Comparison of ENCODE assay signal across 29 cellular contexts in genomic region chr2:127351603-127352002, GRCh38.
"Had no signal": no experiment of that assay in that cellular context is flagged by ENCODE, and none has a peak within 500 bp of the region (broad histone marks: within the 10 kb centered on the region; RNA-seq: fewer than 3 reads in every experiment).

No MANE protein-coding gene starts in this region.

- H3K27me3 ChIP-seq: brain microvascular endothelial cell, dorsolateral prefrontal cortex had no signal

- H3K9me3 Mint-ChIP-seq: activated CD4-positive, alpha-beta memory T cell treated with anti-CD3 and anti-CD28 coated beads for 36 hours; activated CD4-positive, alpha-beta T cell treated with anti-CD3 and anti-CD28 coated beads, Interleukin-2, amount 10 ng/mL, durations not matched to agents 24 days and 14 days; activated T-helper 1 cell treated with anti-CD3 and anti-CD28 coated beads, Interleukin-12 subunit alpha, Interleukin-12 subunit beta, Interleukin-2, Interleukin-4 antibody, amounts not matched to agents 30 ng/mL and 10 ng/mL and 1 ng/mL, durations not matched to agents 14 hours and 24 hours and 36 hours; activated T-helper 2 cell treated with anti-CD3 and anti-CD28 coated beads, Interferon-gamma antibody, Interleukin-2, Interleukin-4, amounts not matched to agents 10 μg/mL and 5 μg/mL and 100 μg/mL, durations not matched to agents 14 hours and 24 hours and 36 hours; central memory CD8-positive, alpha-beta T cell; dendritic cell treated with granulocyte-macrophage colony-stimulating factor and Interleukin-4, amounts not matched to agents 40 ng/mL and 50 ng/mL, for 4 days had no signal

- H3K36me3 Mint-ChIP-seq: activated CD4-positive, alpha-beta memory T cell treated with anti-CD3 and anti-CD28 coated beads for 36 hours had no signal

- H3K27ac Mint-ChIP-seq: activated CD4-positive, alpha-beta memory T cell treated with anti-CD3 and anti-CD28 coated beads for 36 hours; activated CD4-positive, alpha-beta T cell treated with anti-CD3 and anti-CD28 coated beads for 36 hours; activated CD4-positive, alpha-beta T cell treated with anti-CD3 and anti-CD28 coated beads, Interleukin-2, amount 10 ng/mL, durations not matched to agents 24 days and 14 days; activated CD8-positive, alpha-beta memory T cell treated with anti-CD3 and anti-CD28 coated beads, Interleukin-2, amount 10 ng/mL, durations not matched to agents 7 days and 5 days; activated CD8-positive, alpha-beta T cell treated with anti-CD3 and anti-CD28 coated beads, Interleukin-2, amount 10 ng/mL, durations not matched to agents 7 days and 5 days; activated T-helper 1 cell treated with anti-CD3 and anti-CD28 coated beads, Interleukin-12 subunit alpha, Interleukin-12 subunit beta, Interleukin-2, Interleukin-4 antibody, amounts not matched to agents 30 ng/mL and 10 ng/mL and 1 ng/mL, durations not matched to agents 14 hours and 24 hours and 36 hours; activated T-helper 2 cell treated with anti-CD3 and anti-CD28 coated beads, Interferon-gamma antibody, Interleukin-2, Interleukin-4, amounts not matched to agents 10 μg/mL and 5 μg/mL and 100 μg/mL, durations not matched to agents 14 hours and 24 hours and 36 hours; dendritic cell treated with granulocyte-macrophage colony-stimulating factor and Interleukin-4, amounts not matched to agents 40 ng/mL and 50 ng/mL, for 4 days; endodermal cell had no signal

- H3K4me1 Mint-ChIP-seq: endodermal cell had no signal

- H3K4me3 Mint-ChIP-seq: activated CD4-positive, alpha-beta memory T cell treated with anti-CD3 and anti-CD28 coated beads for 36 hours; activated CD4-positive, alpha-beta T cell treated with anti-CD3 and anti-CD28 coated beads for 36 hours; activated CD4-positive, alpha-beta T cell treated with anti-CD3 and anti-CD28 coated beads, Interleukin-2, amount 10 ng/mL, durations not matched to agents 24 days and 14 days; activated CD8-positive, alpha-beta memory T cell treated with anti-CD3 and anti-CD28 coated beads, Interleukin-2, amount 10 ng/mL, durations not matched to agents 7 days and 5 days; activated CD8-positive, alpha-beta T cell treated with anti-CD3 and anti-CD28 coated beads, Interleukin-2, amount 10 ng/mL, durations not matched to agents 7 days and 5 days; activated T-helper 1 cell treated with anti-CD3 and anti-CD28 coated beads, Interleukin-12 subunit alpha, Interleukin-12 subunit beta, Interleukin-2, Interleukin-4 antibody, amounts not matched to agents 30 ng/mL and 10 ng/mL and 1 ng/mL, durations not matched to agents 14 hours and 24 hours and 36 hours; central memory CD8-positive, alpha-beta T cell; dendritic cell treated with granulocyte-macrophage colony-stimulating factor and Interleukin-4, amounts not matched to agents 40 ng/mL and 50 ng/mL, for 4 days; endodermal cell had no signal

- H3K4me3 ChIP-seq: coronary artery, dorsolateral prefrontal cortex had no signal

- ATAC-seq: activated CD4-positive, alpha-beta T cell treated with anti-CD3 and anti-CD28 coated beads for 36 hours; activated CD8-positive, alpha-beta memory T cell treated with anti-CD3 and anti-CD28 coated beads, Interleukin-2, amount 10 ng/mL, durations not matched to agents 7 days and 5 days; activated CD8-positive, alpha-beta T cell treated with anti-CD3 and anti-CD28 coated beads, Interleukin-2, amount 10 ng/mL, durations not matched to agents 7 days and 5 days; esophagus mucosa had no signal

- H3K36me3 ChIP-seq: brain microvascular endothelial cell had no signal

- H3K27me3 Mint-ChIP-seq: activated CD4-positive, alpha-beta memory T cell treated with anti-CD3 and anti-CD28 coated beads for 36 hours; activated CD4-positive, alpha-beta T cell treated with anti-CD3 and anti-CD28 coated beads for 36 hours; activated CD4-positive, alpha-beta T cell treated with anti-CD3 and anti-CD28 coated beads, Interleukin-2, amount 10 ng/mL, durations not matched to agents 24 days and 14 days; activated CD8-positive, alpha-beta memory T cell treated with anti-CD3 and anti-CD28 coated beads, Interleukin-2, amount 10 ng/mL, durations not matched to agents 7 days and 5 days; central memory CD8-positive, alpha-beta T cell; dendritic cell treated with granulocyte-macrophage colony-stimulating factor and Interleukin-4, amounts not matched to agents 40 ng/mL and 50 ng/mL, for 4 days had no signal

- H3K27ac ChIP-seq: brain microvascular endothelial cell, coronary artery, dorsolateral prefrontal cortex had no signal

- DNase-seq: activated CD4-positive, alpha-beta memory T cell treated with anti-CD3 and anti-CD28 coated beads for 36 hours; activated CD4-positive, alpha-beta T cell treated with anti-CD3 and anti-CD28 coated beads for 36 hours; activated CD4-positive, alpha-beta T cell treated with anti-CD3 and anti-CD28 coated beads, Interleukin-2, amount 10 ng/mL, durations not matched to agents 24 days and 14 days; activated CD4-positive, CD25-positive, alpha-beta regulatory T cell; activated CD4-positive, CD25-positive, alpha-beta regulatory T cell treated with anti-CD3 and anti-CD28 coated beads, Interleukin-2, amount 50 U/mL, for 72 hours; activated CD8-positive, alpha-beta memory T cell treated with anti-CD3 and anti-CD28 coated beads, Interleukin-2, amount 10 ng/mL, durations not matched to agents 7 days and 5 days; activated CD8-positive, alpha-beta memory T cell treated with anti-CD3 and anti-CD28 coated beads, Interleukin-2, amount 50 U/mL, for 4 hours; activated CD8-positive, alpha-beta T cell treated with anti-CD3 and anti-CD28 coated beads, Interleukin-2, amount 10 ng/mL, durations not matched to agents 7 days and 5 days; activated effector memory CD4-positive, alpha-beta T cell treated with anti-CD3 and anti-CD28 coated beads, Interleukin-2, amount 50 U/mL, for 16 hours; activated naive CD4-positive, alpha-beta T cell; activated naive CD4-positive, alpha-beta T cell treated with anti-CD3 and anti-CD28 coated beads, Interleukin-2, amount 50 U/mL, for 16 hours; activated T-cell treated with anti-CD3 and anti-CD28 coated beads, Interleukin-2, amount 50 U/mL, for 1 hour; activated T-cell treated with anti-CD3 and anti-CD28 coated beads, Interleukin-2, amount 50 U/mL, for 48 hours; amniotic stem cell; anterior cingulate cortex; brain microvascular endothelial cell; dorsolateral prefrontal cortex; effector memory CD4-positive, alpha-beta T cell; endodermal cell; foreskin fibroblast; head of caudate nucleus; T-helper 1 cell; T-helper 2 cell had no signal
